In the genomic region with DNA sequence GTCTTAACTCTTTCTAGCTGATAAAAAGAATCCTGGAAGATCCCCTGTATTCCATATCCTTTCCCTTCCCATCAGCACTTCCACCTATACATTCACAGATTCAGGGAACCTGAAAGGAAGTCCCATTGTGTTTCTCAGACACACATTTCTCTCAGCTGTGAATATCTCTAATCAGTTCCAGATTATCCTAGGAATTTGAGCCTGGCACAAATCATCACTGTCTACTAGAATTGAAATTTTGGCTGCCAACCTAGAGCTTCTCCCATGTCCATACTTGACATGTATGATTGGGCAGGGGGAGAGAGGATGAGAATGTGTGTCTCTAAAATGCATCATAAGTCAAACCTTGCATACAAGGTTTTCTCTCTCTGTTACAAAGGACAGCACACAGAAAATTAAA, we compare ENCODE assay signal across 1 cellular context.
TF ChIP-seq lines count a peak whose summit lies in the region.

No MANE protein-coding gene starts in this region.

TF ChIP-seq in SK-N-SH treated with all-trans-retinoic acid at 6 μM for 48 hours, 23 proteins besides CTCF, POLR2A, EP300 and RAD21 (continued from another document):
- TF ChIP-seq, protein P1, sequence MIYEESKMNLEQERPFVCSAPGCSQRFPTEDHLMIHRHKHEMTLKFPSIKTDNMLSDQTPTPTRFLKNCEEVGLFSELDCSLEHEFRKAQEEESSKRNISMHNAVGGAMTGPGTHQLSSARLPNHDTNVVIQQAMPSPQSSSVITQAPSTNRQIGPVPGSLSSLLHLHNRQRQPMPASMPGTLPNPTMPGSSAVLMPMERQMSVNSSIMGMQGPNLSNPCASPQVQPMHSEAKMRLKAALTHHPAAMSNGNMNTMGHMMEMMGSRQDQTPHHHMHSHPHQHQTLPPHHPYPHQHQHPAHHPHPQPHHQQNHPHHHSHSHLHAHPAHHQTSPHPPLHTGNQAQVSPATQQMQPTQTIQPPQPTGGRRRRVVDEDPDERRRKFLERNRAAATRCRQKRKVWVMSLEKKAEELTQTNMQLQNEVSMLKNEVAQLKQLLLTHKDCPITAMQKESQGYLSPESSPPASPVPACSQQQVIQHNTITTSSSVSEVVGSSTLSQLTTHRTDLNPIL (CRISPR knock-in tag; IDR thresholded peaks at IDR 0.05; ENCODE audit: low read depth) = no peak
- TF ChIP-seq ZFP3 (CRISPR knock-in tag; IDR thresholded peaks at IDR 0.05) = no peak
- no peak for TF ChIP-seq ESRRG (CRISPR knock-in tag; IDR thresholded peaks at IDR 0.05)
TF ChIP-seq in SK-N-SH treated with all-trans-retinoic acid at 6 μM for 48 hours: peak in this region for 0.
